In the genomic region with DNA sequence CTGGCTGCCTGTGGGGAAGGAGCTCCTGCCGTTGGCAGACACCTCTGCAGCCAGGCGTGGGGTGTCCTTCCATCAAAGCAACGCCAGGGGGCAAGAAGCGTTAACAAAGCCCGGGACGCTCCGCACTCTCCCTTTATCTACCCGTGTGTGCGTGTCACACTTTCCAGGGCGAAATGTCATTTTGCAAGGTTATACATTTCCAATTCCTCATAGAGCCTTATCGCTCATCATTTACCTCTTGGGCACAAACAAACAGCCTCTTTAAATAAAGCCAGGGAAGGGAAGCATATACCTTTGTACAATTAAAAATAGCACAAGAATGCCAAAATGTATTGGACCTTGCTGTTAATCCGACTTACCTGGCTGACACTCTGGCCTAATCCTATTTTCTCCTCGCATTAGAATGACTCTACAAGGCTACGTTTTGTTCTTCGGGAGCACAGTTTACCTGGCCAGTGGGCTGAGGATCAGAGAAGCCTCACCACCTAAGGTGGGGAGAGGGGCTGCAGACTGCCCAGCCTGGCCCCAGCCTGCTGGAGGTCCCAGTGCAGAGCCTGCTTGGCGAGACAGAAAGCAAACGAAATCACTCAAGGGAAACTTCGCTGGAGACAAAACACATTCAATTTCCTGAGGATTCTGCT, we compare ENCODE assay signal across 8 cellular contexts.
DNase-seq lines count a peak whose midpoint lies in the region; ATAC-seq and TF ChIP-seq lines count a peak whose summit lies in the region.

No MANE protein-coding gene starts in this region.

- no peak overlapping the region for H3K4me3 Mint-ChIP-seq in activated naive CD8-positive, alpha-beta T cell treated with anti-CD3 and anti-CD28 coated beads for 36 hours

- H3K27me3 Mint-ChIP-seq in activated naive CD8-positive, alpha-beta T cell treated with anti-CD3 and anti-CD28 coated beads for 36 hours = peaks cover 97% of the 10 kb centered on the region

- peak; percentile 62 to 81 for ATAC-seq in left cardiac atrium

- peak; percentile 91 for DNase-seq in GM10266 (ENCODE audit: extremely low spot score)
- peak; percentile 14 for DNase-seq in HFF-Myc (ENCODE audit: extremely low read depth, low read depth)
- peak; percentile 88 for DNase-seq in NB4 (ENCODE audit: low read depth)
- DNase-seq in SW 1271 (lab: John Stamatoyannopoulos, UW) = peak; percentile 18 to 48
- peak; percentile 74 for DNase-seq in activated naive CD8-positive, alpha-beta T cell treated with anti-CD3 and anti-CD28 coated beads for 36 hours
- peak; percentile 77 for DNase-seq in left cardiac atrium
- DNase-seq in retinal pigment epithelial cell (ENCODE audit: low read depth) = no peak
- DNase-seq in T1000 (lab: John Stamatoyannopoulos, UW) = no peak

- H3K36me3 Mint-ChIP-seq in activated naive CD8-positive, alpha-beta T cell treated with anti-CD3 and anti-CD28 coated beads for 36 hours = no peaks in the 10 kb centered on the region

- H3K9me3 Mint-ChIP-seq in activated naive CD8-positive, alpha-beta T cell treated with anti-CD3 and anti-CD28 coated beads for 36 hours = no peaks in the 10 kb centered on the region

- peaks cover 18% of the 10 kb centered on the region for H3K4me1 Mint-ChIP-seq in activated naive CD8-positive, alpha-beta T cell treated with anti-CD3 and anti-CD28 coated beads for 36 hours

- H3K4me3 ChIP-seq in HFF-Myc (replicated peaks; ENCODE audit: low read depth, low read length) = no peak overlapping the region
- H3K4me3 ChIP-seq in NB4 (ENCODE audit: low read depth, low read length) = no peak overlapping the region
- no peak overlapping the region for H3K4me3 ChIP-seq in retinal pigment epithelial cell (ENCODE audit: low read length)

- peak overlapping the region; percentile 36 for H3K27ac Mint-ChIP-seq in activated naive CD8-positive, alpha-beta T cell treated with anti-CD3 and anti-CD28 coated beads for 36 hours

- no peak for TF ChIP-seq POLR2A in NB4 (IDR thresholded peaks at IDR 0.05; ENCODE audit: extremely low read depth, insufficient read length)

- TF ChIP-seq CTCF in GM10266 (IDR thresholded peaks at IDR 0.05; ENCODE audit: control insufficient read depth, insufficient read depth, low read depth, missing control alignments) (peak; percentile 78), HFF-Myc (IDR thresholded peaks at IDR 0.05; ENCODE audit: low read depth, low read length, missing control alignments) (peak; percentile 80), NB4 (IDR thresholded peaks at IDR 0.05; ENCODE audit: low read depth, low read length) (peak; percentile 97), retinal pigment epithelial cell (conservative IDR thresholded peaks at IDR 0.05; ENCODE audit: low read depth, low read length) (peak; percentile 86)

- intact Hi-C loops in left cardiac atrium (cut with DNase I) = no loop called here

Comparison
In these comparisons a context has a peak if more than half of its experiments do, and no peak if none do; other contexts are left out.
1. DNase-seq: peak in GM10266 (single experiment), HFF-Myc (single experiment), NB4 (single experiment), SW 1271 (2 of 2), activated naive CD8-positive, alpha-beta T cell treated with anti-CD3 and anti-CD28 coated beads for 36 hours (single experiment) and left cardiac atrium (single experiment); none in retinal pigment epithelial cell (single experiment) and T1000 (single experiment).
2. Peak in every context shown above with its lines, with median percentiles within 50 percentile points of each other: CTCF ChIP-seq.